In genomic region chr7:31096198-31096881, GRCh38 we compare ENCODE assay signal across 1 cellular context.
TF ChIP-seq lines count a peak whose summit lies in the region.

No MANE protein-coding gene starts in this region.

TF ChIP-seq in WTC11, 78 proteins besides CTCF, POLR2A, EP300 and RAD21 (continued from another document):
- TF ChIP-seq, protein P1, sequence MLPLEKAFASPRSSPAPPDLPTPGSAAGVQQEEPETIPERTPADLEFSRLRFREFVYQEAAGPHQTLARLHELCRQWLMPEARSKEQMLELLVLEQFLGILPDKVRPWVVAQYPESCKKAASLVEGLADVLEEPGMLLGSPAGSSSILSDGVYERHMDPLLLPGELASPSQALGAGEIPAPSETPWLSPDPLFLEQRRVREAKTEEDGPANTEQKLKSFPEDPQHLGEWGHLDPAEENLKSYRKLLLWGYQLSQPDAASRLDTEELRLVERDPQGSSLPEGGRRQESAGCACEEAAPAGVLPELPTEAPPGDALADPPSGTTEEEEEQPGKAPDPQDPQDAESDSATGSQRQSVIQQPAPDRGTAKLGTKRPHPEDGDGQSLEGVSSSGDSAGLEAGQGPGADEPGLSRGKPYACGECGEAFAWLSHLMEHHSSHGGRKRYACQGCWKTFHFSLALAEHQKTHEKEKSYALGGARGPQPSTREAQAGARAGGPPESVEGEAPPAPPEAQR (CRISPR knock-in tag; IDR thresholded peaks at IDR 0.05) = no peak
TF ChIP-seq in WTC11: peak in this region for 0.
